In genomic region chr17:45269912-45270311, GRCh38 we compare ENCODE assay signal across 25 cellular contexts. TPM values are rescaled to one million over a fixed set of nuclear protein-coding genes. Genes with fewer than 3 reads are reported as not detected.
DNase-seq lines count a peak whose midpoint lies in the region; ATAC-seq and TF ChIP-seq lines count a peak whose summit lies in the region.
"Had no signal": no experiment of that assay in that cellular context is flagged by ENCODE, and none has a peak within 500 bp of the region (broad histone marks: within the 10 kb centered on the region; RNA-seq: fewer than 3 reads in every experiment).

No MANE protein-coding gene starts in this region.

- H3K4me3 ChIP-seq in CD8-positive, alpha-beta T cell (ENCODE audit: low read depth, low read length), result no peak overlapping the region
- no peak overlapping the region for H3K4me3 ChIP-seq in osteoblast (ENCODE audit: insufficient read depth, low read length)
- H3K4me3 ChIP-seq: A549, GM23248, left lung, prostate gland, vagina had no signal

- DNase-seq in activated CD4-positive, alpha-beta T cell treated with anti-CD3 and anti-CD28 coated beads, Interleukin-2, amount 10 ng/mL, durations not matched to agents 24 days and 14 days, result no peak
- no peak for DNase-seq in activated CD4-positive, alpha-beta T cell treated with anti-CD3 and anti-CD28 coated beads, Interleukin-2, amount 50 U/mL, for 4 hours
- no peak for DNase-seq in CD8-positive, alpha-beta T cell
- peak; percentile 51 for DNase-seq in osteoblast (ENCODE audit: insufficient read length, low spot score, missing footprints)
- no peak for DNase-seq in NCI-H128 (lab: John Stamatoyannopoulos, UW; ENCODE audit: unreplicated experiment)
- no peak for DNase-seq in SW480 (ENCODE audit: low spot score)
- DNase-seq in dedifferentiated amniotic fluid mesenchymal stem cell (ENCODE audit: extremely low spot score), result no peak
- DNase-seq: activated CD4-positive, alpha-beta T cell treated with anti-CD3 and anti-CD28 coated beads, Interleukin-2, amount 10 ng/mL, durations not matched to agents 7 days and 5 days; AML-193; CD4-positive, alpha-beta memory T cell; GM23248; mesenchymal stem cell; stimulated activated CD4-positive, alpha-beta T cell treated with anti-CD3 and anti-CD28 coated beads, Interleukin-12 subunit alpha, Interleukin-12 subunit beta, amount 100 ng/mL, for 4 hours; stimulated activated CD4-positive, alpha-beta T cell treated with anti-CD3 and anti-CD28 coated beads, Interleukin-4, amount 100 ng/mL, for 4 hours; stimulated activated naive CD4-positive, alpha-beta T cell treated with Interleukin-2 at 50 U/mL for 16 hours had no signal

- H3K9me3 ChIP-seq in CD8-positive, alpha-beta T cell (ENCODE audit: low read length), result no peaks in the 10 kb centered on the region
- no peaks in the 10 kb centered on the region for H3K9me3 ChIP-seq in osteoblast (ENCODE audit: low read depth, low read length)
- H3K9me3 ChIP-seq: A549, left lung, prostate gland, vagina had no signal

- no peak overlapping the region for H2AFZ ChIP-seq in osteoblast (ENCODE audit: low read length)
- H2AFZ ChIP-seq: GM23248 had no signal

- no peak for TF ChIP-seq CTCF in CD8-positive, alpha-beta T cell (IDR thresholded peaks at IDR 0.05)
- no peak for TF ChIP-seq CTCF in osteoblast (IDR thresholded peaks at IDR 0.05; ENCODE audit: extremely low read depth, low read depth, low read length)

- POLR2A ChIA-PET in CD8-positive, alpha-beta T cell (lab: Charles Lee), result no interaction called here

- H3K36me3 ChIP-seq in CD8-positive, alpha-beta T cell (ENCODE audit: insufficient read depth, low read length), result peaks cover 66% of the 10 kb centered on the region
- H3K36me3 ChIP-seq in osteoblast (ENCODE audit: insufficient read depth, low read length), result peaks cover 82% of the 10 kb centered on the region

- peaks cover 70% of the 10 kb centered on the region for H3K36me3 Mint-ChIP-seq in activated CD4-positive, alpha-beta T cell treated with anti-CD3 and anti-CD28 coated beads, Interleukin-2, amount 10 ng/mL, durations not matched to agents 24 days and 14 days (ENCODE audit: low read depth)
- peaks cover 82% of the 10 kb centered on the region for H3K36me3 Mint-ChIP-seq in CD8-positive, alpha-beta T cell
- H3K36me3 Mint-ChIP-seq in activated T-helper 17 cell treated with anti-CD3 and anti-CD28 coated beads, Interleukin-2, amount 50 U/mL, for 72 hours (ENCODE audit: low read depth), result peaks cover 96% of the 10 kb centered on the region

- H3K27ac ChIP-seq in CD8-positive, alpha-beta T cell (ENCODE audit: low read depth, low read length), result no peak overlapping the region
- no peak overlapping the region for H3K27ac ChIP-seq in osteoblast (ENCODE audit: low read depth, low read length)
- H3K27ac ChIP-seq: GM23248, HL-60, left lung, prostate gland, vagina had no signal

- intact Hi-C loops in activated CD4-positive, alpha-beta T cell treated with anti-CD3 and anti-CD28 coated beads, Interleukin-2, amount 10 ng/mL, durations not matched to agents 24 days and 14 days (cut with micrococcal nuclease), result no loop called here
- intact Hi-C loops in CD8-positive, alpha-beta T cell (cut with DNase I, micrococcal nuclease), result loop anchor here (1.0 to 2.0 kb wide), 2 partner anchors 23 to 35 kb away; no protein-coding TSS in a partner anchor

- H3K27ac Mint-ChIP-seq in activated CD4-positive, alpha-beta T cell treated with anti-CD3 and anti-CD28 coated beads, Interleukin-2, amount 10 ng/mL, durations not matched to agents 24 days and 14 days, result peak overlapping the region; percentile 81
- H3K27ac Mint-ChIP-seq in CD8-positive, alpha-beta T cell, result peak overlapping the region; percentile 41
- H3K27ac Mint-ChIP-seq in activated T-helper 17 cell treated with anti-CD3 and anti-CD28 coated beads, Interleukin-2, amount 50 U/mL, for 72 hours, result peak overlapping the region; percentile 46
- H3K27ac Mint-ChIP-seq: activated CD4-positive, alpha-beta T cell treated with anti-CD3 and anti-CD28 coated beads, Interleukin-2, amount 10 ng/mL, durations not matched to agents 7 days and 5 days had no signal

- no peak for ATAC-seq in CD8-positive, alpha-beta T cell
- ATAC-seq in activated T-helper 17 cell treated with anti-CD3 and anti-CD28 coated beads, Interleukin-2, amount 50 U/mL, for 72 hours (replicated peaks), result peak; percentile 44
- ATAC-seq: left lung, sciatic nerve had no signal

- peaks cover 79% of the 10 kb centered on the region for H4K20me1 ChIP-seq in osteoblast (ENCODE audit: insufficient read depth, low read length)

- H3K27me3 Mint-ChIP-seq in activated CD4-positive, alpha-beta T cell treated with anti-CD3 and anti-CD28 coated beads, Interleukin-2, amount 10 ng/mL, durations not matched to agents 24 days and 14 days, result no peaks in the 10 kb centered on the region
- H3K27me3 Mint-ChIP-seq in CD8-positive, alpha-beta T cell (ENCODE audit: low read depth), result no peaks in the 10 kb centered on the region
- no peaks in the 10 kb centered on the region for H3K27me3 Mint-ChIP-seq in activated T-helper 17 cell treated with anti-CD3 and anti-CD28 coated beads, Interleukin-2, amount 50 U/mL, for 72 hours
- H3K27me3 Mint-ChIP-seq: activated CD4-positive, alpha-beta T cell treated with anti-CD3 and anti-CD28 coated beads, Interleukin-2, amount 10 ng/mL, durations not matched to agents 7 days and 5 days; CD4-positive, alpha-beta memory T cell had no signal

- H3K4me1 Mint-ChIP-seq in activated CD4-positive, alpha-beta T cell treated with anti-CD3 and anti-CD28 coated beads, Interleukin-2, amount 10 ng/mL, durations not matched to agents 24 days and 14 days, result peaks cover 20% of the 10 kb centered on the region
- H3K4me1 Mint-ChIP-seq in CD8-positive, alpha-beta T cell (ENCODE audit: low read depth), result peaks cover 6% of the 10 kb centered on the region
- H3K4me1 Mint-ChIP-seq in activated T-helper 17 cell treated with anti-CD3 and anti-CD28 coated beads, Interleukin-2, amount 50 U/mL, for 72 hours, result no peaks in the 10 kb centered on the region
- H3K4me1 Mint-ChIP-seq: CD4-positive, alpha-beta memory T cell had no signal

- no peaks in the 10 kb centered on the region for H3K4me1 ChIP-seq in CD8-positive, alpha-beta T cell (ENCODE audit: insufficient read depth, low read length)
- H3K4me1 ChIP-seq in osteoblast (ENCODE audit: insufficient read depth, low read length), result peaks cover 16% of the 10 kb centered on the region
- H3K4me1 ChIP-seq: prostate gland, vagina had no signal

- no peak overlapping the region for H3K4me2 ChIP-seq in osteoblast (ENCODE audit: insufficient read depth, low read length)
- H3K4me2 ChIP-seq: A549 had no signal

- no peaks in the 10 kb centered on the region for H3K9me3 Mint-ChIP-seq in activated CD4-positive, alpha-beta T cell treated with anti-CD3 and anti-CD28 coated beads, Interleukin-2, amount 10 ng/mL, durations not matched to agents 24 days and 14 days
- no peaks in the 10 kb centered on the region for H3K9me3 Mint-ChIP-seq in CD8-positive, alpha-beta T cell
- H3K9me3 Mint-ChIP-seq in activated T-helper 17 cell treated with anti-CD3 and anti-CD28 coated beads, Interleukin-2, amount 50 U/mL, for 72 hours, result no peaks in the 10 kb centered on the region
- H3K9me3 Mint-ChIP-seq: activated CD4-positive, alpha-beta T cell treated with anti-CD3 and anti-CD28 coated beads, Interleukin-2, amount 10 ng/mL, durations not matched to agents 7 days and 5 days; CD4-positive, alpha-beta memory T cell had no signal

- H3K27me3 ChIP-seq in CD8-positive, alpha-beta T cell (ENCODE audit: insufficient read depth, low read length), result no peaks in the 10 kb centered on the region
- H3K27me3 ChIP-seq in osteoblast (ENCODE audit: insufficient read depth, low read length), result no peaks in the 10 kb centered on the region
- H3K27me3 ChIP-seq: left lung, vagina had no signal

- peak overlapping the region; percentile 9 for H3K4me3 Mint-ChIP-seq in activated CD4-positive, alpha-beta T cell treated with anti-CD3 and anti-CD28 coated beads, Interleukin-2, amount 10 ng/mL, durations not matched to agents 24 days and 14 days
- no peak overlapping the region for H3K4me3 Mint-ChIP-seq in CD8-positive, alpha-beta T cell
- no peak overlapping the region for H3K4me3 Mint-ChIP-seq in activated T-helper 17 cell treated with anti-CD3 and anti-CD28 coated beads, Interleukin-2, amount 50 U/mL, for 72 hours
- H3K4me3 Mint-ChIP-seq: activated CD4-positive, alpha-beta T cell treated with anti-CD3 and anti-CD28 coated beads, Interleukin-2, amount 10 ng/mL, durations not matched to agents 7 days and 5 days; CD4-positive, alpha-beta memory T cell had no signal

- CTCF ChIA-PET in CD8-positive, alpha-beta T cell (lab: Charles Lee), result interaction anchor here (0.6 to 14.3 kb wide), 13 partner anchors 10 to 117 kb away, joined by 3 to 279 read pairs (median 6); partner anchors contain the start of gene FMNL1

- H3K79me2 ChIP-seq in osteoblast (ENCODE audit: insufficient read depth, low read length), result no peaks in the 10 kb centered on the region

RNA-seq across cellular contexts. Expression of gene SPATA32, which starts 8.0 kb away (rescaled TPM):
- 0.28 and 0.40 TPM in 2 replicates for total RNA-seq in activated CD4-positive, alpha-beta T cell treated with anti-CD3 and anti-CD28 coated beads, Interleukin-2, amount 10 ng/mL, durations not matched to agents 24 days and 14 days
- under 1 TPM in 1 of 2 experiments, not detected in 1; 0.22 TPM for total RNA-seq in CD8-positive, alpha-beta T cell
- under 1 TPM; 0.13 to 0.32 TPM for total RNA-seq in activated T-helper 17 cell treated with anti-CD3 and anti-CD28 coated beads, Interleukin-2, amount 50 U/mL, for 72 hours
- total RNA-seq in osteoblast, result not detected in 2 replicates
- total RNA-seq: cerebellum, GM23248, HepG2, left lung, NCI-H460, sciatic nerve, vagina had no signal

RNA-seq across cellular contexts. Expression of gene MAP3K14, which starts 46.9 kb away (rescaled TPM):
- total RNA-seq in activated CD4-positive, alpha-beta T cell treated with anti-CD3 and anti-CD28 coated beads, Interleukin-2, amount 10 ng/mL, durations not matched to agents 24 days and 14 days, result 57.4 and 61.0 TPM in 2 replicates
- 10 to 100 TPM; 38.1 to 39.1 TPM for total RNA-seq in CD8-positive, alpha-beta T cell
- 10 to 100 TPM; 36.3 to 49.5 TPM for total RNA-seq in activated T-helper 17 cell treated with anti-CD3 and anti-CD28 coated beads, Interleukin-2, amount 50 U/mL, for 72 hours
- total RNA-seq in osteoblast, result 2.7 and 3.6 TPM in 2 replicates

RNA-seq across cellular contexts. Expression of gene FMNL1, which starts 48.2 kb away (rescaled TPM):
- total RNA-seq in activated CD4-positive, alpha-beta T cell treated with anti-CD3 and anti-CD28 coated beads, Interleukin-2, amount 10 ng/mL, durations not matched to agents 24 days and 14 days, result 325 and 329 TPM in 2 replicates
- total RNA-seq in CD8-positive, alpha-beta T cell, result 100 to 1,000 TPM; 527 to 558 TPM
- total RNA-seq in activated T-helper 17 cell treated with anti-CD3 and anti-CD28 coated beads, Interleukin-2, amount 50 U/mL, for 72 hours, result 100 to 1,000 TPM; 262 to 496 TPM
- 2.7 and 3.6 TPM in 2 replicates for total RNA-seq in osteoblast

Comparison
In these comparisons a context has a peak if more than half of its experiments do, and no peak if none do; other contexts are left out.
1. RNA of gene FMNL1, which starts 48.2 kb away (total RNA-seq): 527 to 558 TPM in CD8-positive, alpha-beta T cell, 262 to 496 TPM in activated T-helper 17 cell treated with anti-CD3 and anti-CD28 coated beads, Interleukin-2, amount 50 U/mL, for 72 hours and 325 to 329 TPM in activated CD4-positive, alpha-beta T cell treated with anti-CD3 and anti-CD28 coated beads, Interleukin-2, amount 10 ng/mL, durations not matched to agents 24 days and 14 days; 2.7 to 3.6 TPM in osteoblast; every median in the first group is over 10 times any median in the second.
2. Peak in every context shown above with its lines, with median percentiles within 50 percentile points of each other: H3K27ac Mint-ChIP-seq.